Comparison of ENCODE assay signal across 23 cellular contexts in genomic region chr5:57513785-57514184, GRCh38. TPM values are rescaled to one million over a fixed set of nuclear protein-coding genes. Genes with fewer than 3 reads are reported as not detected.
"Had no signal": no experiment of that assay in that cellular context is flagged by ENCODE, and none has a peak within 500 bp of the region (broad histone marks: within the 10 kb centered on the region; RNA-seq: fewer than 3 reads in every experiment).

No MANE protein-coding gene starts in this region.

- H3K4me3 ChIP-seq: ascending aorta, breast epithelium, left lung, spleen, tibial artery had no signal

- ATAC-seq: activated CD8-positive, alpha-beta T cell treated with anti-CD3 and anti-CD28 coated beads, Interleukin-2, amount 10 ng/mL, durations not matched to agents 7 days and 5 days; left lung; stimulated activated memory B cell treated with anti-CD40 and anti-IgM and Interleukin-4, amounts not matched to agents 10 μg/mL and 1 μg/mL and 100 μg/mL, for 72 hours had no signal

- H3K36me3 ChIP-seq: ascending aorta, breast epithelium, left lung, spleen, tibial artery had no signal

- DNase-seq: activated CD4-positive, alpha-beta T cell treated with anti-CD3 and anti-CD28 coated beads, Interleukin-2, amount 10 ng/mL, durations not matched to agents 24 days and 14 days; activated CD4-positive, CD25-positive, alpha-beta regulatory T cell; activated CD8-positive, alpha-beta T cell treated with anti-CD3 and anti-CD28 coated beads, Interleukin-2, amount 10 ng/mL, durations not matched to agents 7 days and 5 days; activated naive CD4-positive, alpha-beta T cell treated with anti-CD3 and anti-CD28 coated beads, Interleukin-2, amount 50 U/mL, for 16 hours; activated T-cell treated with anti-CD3 and anti-CD28 coated beads, Interleukin-2, amount 50 U/mL, for 24 hours; effector CD4-positive, alpha-beta T cell; head of caudate nucleus; left lung; retina; spleen; stimulated activated CD4-positive, alpha-beta T cell treated with anti-CD3 and anti-CD28 coated beads, Interleukin-4, amount 100 ng/mL, for 4 hours; substantia nigra; T1000; tibial artery had no signal

- H3K9me3 ChIP-seq: ascending aorta, breast epithelium, tibial artery had no signal

- H3K27me3 ChIP-seq: ascending aorta, breast epithelium, left lung, spleen, tibial artery had no signal

- H3K4me1 ChIP-seq: ascending aorta, breast epithelium, left lung, spleen, tibial artery had no signal

- H3K27ac ChIP-seq: ascending aorta, breast epithelium, left lung, spleen, tibial artery had no signal

RNA-seq across cellular contexts. Expression of gene ACTBL2, which starts 31.2 kb away (rescaled TPM):
- total RNA-seq: activated CD4-positive, alpha-beta T cell treated with anti-CD3 and anti-CD28 coated beads, Interleukin-2, amount 10 ng/mL, durations not matched to agents 24 days and 14 days; activated CD8-positive, alpha-beta T cell treated with anti-CD3 and anti-CD28 coated beads, Interleukin-2, amount 10 ng/mL, durations not matched to agents 7 days and 5 days; ascending aorta; frontal cortex; lung microvascular endothelial cell; posterior vena cava; spleen; urinary bladder had no signal
- polyA plus RNA-seq: esophagus, neural cell, spleen, urinary bladder had no signal
